Comparison of ENCODE assay signal across 10 cellular contexts in the genomic region with DNA sequence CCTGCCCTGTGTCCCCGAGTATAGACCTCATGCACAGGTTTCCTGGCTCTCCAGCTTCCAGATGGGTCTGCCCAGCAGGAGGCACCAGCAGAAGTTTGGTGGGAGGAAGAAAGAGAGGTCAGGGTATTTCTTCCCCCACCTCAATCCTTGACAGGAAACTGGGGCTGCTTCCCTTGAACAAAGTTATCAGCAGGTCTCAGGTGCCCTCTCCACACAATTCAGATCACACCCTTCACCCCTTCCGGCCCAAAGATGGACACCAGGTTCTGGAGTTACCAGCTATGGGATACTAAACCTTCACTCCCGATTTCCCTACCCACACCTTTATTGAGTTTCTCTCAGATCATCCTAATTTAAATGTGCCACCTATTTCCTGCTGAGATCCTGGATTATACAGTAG. TPM values are rescaled to one million over a fixed set of nuclear protein-coding genes. Genes with fewer than 3 reads are reported as not detected.
DNase-seq lines count a peak whose midpoint lies in the region; ATAC-seq and TF ChIP-seq lines count a peak whose summit lies in the region.
"Had no signal": no experiment of that assay in that cellular context is flagged by ENCODE, and none has a peak within 500 bp of the region (broad histone marks: within the 10 kb centered on the region; RNA-seq: fewer than 3 reads in every experiment).

No MANE protein-coding gene starts in this region.

- H3K9me3 Mint-ChIP-seq in activated CD8-positive, alpha-beta memory T cell treated with anti-CD3 and anti-CD28 coated beads, Interleukin-2, amount 10 ng/mL, durations not matched to agents 7 days and 5 days (ENCODE audit: low read depth) = no peaks in the 10 kb centered on the region
- H3K9me3 Mint-ChIP-seq in activated T-helper 17 cell treated with anti-CD3 and anti-CD28 coated beads, Interleukin-2, amount 50 U/mL, for 72 hours = no peaks in the 10 kb centered on the region

- no peaks in the 10 kb centered on the region for H3K4me1 ChIP-seq in iPS-20b (ENCODE audit: insufficient read depth, low read length)
- peaks cover 68% of the 10 kb centered on the region for H3K4me1 ChIP-seq in suprapubic skin

- ATAC-seq in activated CD8-positive, alpha-beta memory T cell treated with anti-CD3 and anti-CD28 coated beads, Interleukin-2, amount 10 ng/mL, durations not matched to agents 7 days and 5 days = no peak
- ATAC-seq in activated T-helper 17 cell treated with anti-CD3 and anti-CD28 coated beads, Interleukin-2, amount 50 U/mL, for 72 hours (replicated peaks) = no peak
- ATAC-seq in HG03280 (IDR thresholded peaks at IDR 0.05; ENCODE audit: unreplicated experiment) (no peak), GM18520 (IDR thresholded peaks at IDR 0.05; ENCODE audit: unreplicated experiment) (no peak), GM19455 (IDR thresholded peaks at IDR 0.05; ENCODE audit: unreplicated experiment) (no peak)
- ATAC-seq: sciatic nerve had no signal

- H3K4me3 ChIP-seq in iPS-20b (ENCODE audit: low read length) = peak overlapping the region; percentile 98
- peak overlapping the region; percentile 72 for H3K4me3 ChIP-seq in suprapubic skin

- H3K9ac ChIP-seq in iPS-20b (ENCODE audit: low read depth, low read length) = peak overlapping the region; percentile 96

- TF ChIP-seq POLR2A in suprapubic skin (IDR thresholded peaks at IDR 0.05) = no peak

- peak overlapping the region; percentile 99 for H3K27ac Mint-ChIP-seq in activated CD8-positive, alpha-beta memory T cell treated with anti-CD3 and anti-CD28 coated beads, Interleukin-2, amount 10 ng/mL, durations not matched to agents 7 days and 5 days
- H3K27ac Mint-ChIP-seq in activated T-helper 17 cell treated with anti-CD3 and anti-CD28 coated beads, Interleukin-2, amount 50 U/mL, for 72 hours = peak overlapping the region; percentile 99

- H3K9me3 ChIP-seq in iPS-20b (ENCODE audit: insufficient read depth, low read depth, low read length) = no peaks in the 10 kb centered on the region
- no peaks in the 10 kb centered on the region for H3K9me3 ChIP-seq in suprapubic skin

- no peaks in the 10 kb centered on the region for H3K27me3 ChIP-seq in iPS-20b (ENCODE audit: insufficient read depth, low read length)
- H3K27me3 ChIP-seq in suprapubic skin = no peaks in the 10 kb centered on the region

- CTCF ChIA-PET in activated CD8-positive, alpha-beta memory T cell treated with anti-CD3 and anti-CD28 coated beads, Interleukin-2, amount 10 ng/mL, durations not matched to agents 7 days and 5 days (lab: Charles Lee) = interaction anchor here (0.7 to 16.9 kb wide), 7 partner anchors 10 to 533 kb away, joined by 3 to 382 read pairs (median 5); partner anchors contain the start of gene ALKBH2

- no peaks in the 10 kb centered on the region for H3K27me3 Mint-ChIP-seq in activated CD8-positive, alpha-beta memory T cell treated with anti-CD3 and anti-CD28 coated beads, Interleukin-2, amount 10 ng/mL, durations not matched to agents 7 days and 5 days
- no peaks in the 10 kb centered on the region for H3K27me3 Mint-ChIP-seq in activated T-helper 17 cell treated with anti-CD3 and anti-CD28 coated beads, Interleukin-2, amount 50 U/mL, for 72 hours

- TF ChIP-seq EP300 in suprapubic skin (IDR thresholded peaks at IDR 0.05) = no peak

- H3K4me3 Mint-ChIP-seq in activated CD8-positive, alpha-beta memory T cell treated with anti-CD3 and anti-CD28 coated beads, Interleukin-2, amount 10 ng/mL, durations not matched to agents 7 days and 5 days = peak overlapping the region; percentile 97
- H3K4me3 Mint-ChIP-seq in activated T-helper 17 cell treated with anti-CD3 and anti-CD28 coated beads, Interleukin-2, amount 50 U/mL, for 72 hours = peak overlapping the region; percentile 93

- H3K27ac ChIP-seq in iPS-20b (ENCODE audit: low read length) = no peak overlapping the region
- H3K27ac ChIP-seq in suprapubic skin = no peak overlapping the region

- H3K36me3 ChIP-seq in iPS-20b (ENCODE audit: insufficient read depth, low read depth, low read length) (peaks cover 32% of the 10 kb centered on the region), suprapubic skin (peaks cover 4% of the 10 kb centered on the region)

- DNase-seq in activated CD8-positive, alpha-beta memory T cell treated with anti-CD3 and anti-CD28 coated beads, Interleukin-2, amount 10 ng/mL, durations not matched to agents 7 days and 5 days = peak; percentile 45
- DNase-seq in activated CD8-positive, alpha-beta memory T cell treated with anti-CD3 and anti-CD28 coated beads for 24 hours = no peak
- DNase-seq in suprapubic skin (ENCODE audit: low spot score in 2 of 2) = no peak

- H3K36me3 Mint-ChIP-seq in activated CD8-positive, alpha-beta memory T cell treated with anti-CD3 and anti-CD28 coated beads, Interleukin-2, amount 10 ng/mL, durations not matched to agents 7 days and 5 days = peaks cover 37% of the 10 kb centered on the region
- peaks cover 86% of the 10 kb centered on the region for H3K36me3 Mint-ChIP-seq in activated T-helper 17 cell treated with anti-CD3 and anti-CD28 coated beads, Interleukin-2, amount 50 U/mL, for 72 hours (ENCODE audit: low read depth)

- WGBS in suprapubic skin = 58% methylated on average over 3 of the region's 3 CpGs

- TF ChIP-seq CTCF in suprapubic skin (IDR thresholded peaks at IDR 0.05) = no peak

- peaks cover 63% of the 10 kb centered on the region for H3K4me1 Mint-ChIP-seq in activated CD8-positive, alpha-beta memory T cell treated with anti-CD3 and anti-CD28 coated beads, Interleukin-2, amount 10 ng/mL, durations not matched to agents 7 days and 5 days
- H3K4me1 Mint-ChIP-seq in activated T-helper 17 cell treated with anti-CD3 and anti-CD28 coated beads, Interleukin-2, amount 50 U/mL, for 72 hours = peaks cover 22% of the 10 kb centered on the region

RNA-seq across cellular contexts. Expression of gene SART3, which starts 1.2 kb away (rescaled TPM):
- total RNA-seq in activated CD8-positive, alpha-beta memory T cell treated with anti-CD3 and anti-CD28 coated beads, Interleukin-2, amount 10 ng/mL, durations not matched to agents 7 days and 5 days = 10 to 100 TPM; 81.2 to 99.7 TPM
- total RNA-seq in activated T-helper 17 cell treated with anti-CD3 and anti-CD28 coated beads, Interleukin-2, amount 50 U/mL, for 72 hours = 10 to 100 TPM; 85.0 to 98.6 TPM
- total RNA-seq in suprapubic skin = 10 to 100 TPM; 46.1 to 77.0 (median 62.8) TPM

RNA-seq across cellular contexts. Expression of gene ISCU, which starts 2.6 kb away (rescaled TPM):
- total RNA-seq in activated CD8-positive, alpha-beta memory T cell treated with anti-CD3 and anti-CD28 coated beads, Interleukin-2, amount 10 ng/mL, durations not matched to agents 7 days and 5 days = 10 to 100 TPM; 64.2 to 86.9 TPM
- total RNA-seq in activated T-helper 17 cell treated with anti-CD3 and anti-CD28 coated beads, Interleukin-2, amount 50 U/mL, for 72 hours = 10 to 100 TPM; 93.3 to 98.7 TPM
- total RNA-seq in suprapubic skin = 100 to 1,000 TPM; 105 to 148 (median 134) TPM

RNA-seq across cellular contexts. Expression of gene TMEM119, which starts 38.1 kb away (rescaled TPM):
- under 1 TPM; 0.16 to 0.20 TPM for total RNA-seq in activated CD8-positive, alpha-beta memory T cell treated with anti-CD3 and anti-CD28 coated beads, Interleukin-2, amount 10 ng/mL, durations not matched to agents 7 days and 5 days
- under 1 TPM; 0.24 to 0.71 TPM for total RNA-seq in activated T-helper 17 cell treated with anti-CD3 and anti-CD28 coated beads, Interleukin-2, amount 50 U/mL, for 72 hours
- 10 to 100 TPM in 1 of 4 donors, 1 to 10 TPM in 2, under 1 TPM in 1; 0.24 to 10.9 (median 6.3) TPM for total RNA-seq in suprapubic skin
- total RNA-seq: activated CD8-positive, alpha-beta memory T cell treated with anti-CD3 and anti-CD28 coated beads for 36 hours had no signal

RNA-seq across cellular contexts. Expression of gene FICD, which starts 44.7 kb away (rescaled TPM):
- 1 to 10 TPM; 5.8 to 6.1 TPM for total RNA-seq in activated CD8-positive, alpha-beta memory T cell treated with anti-CD3 and anti-CD28 coated beads, Interleukin-2, amount 10 ng/mL, durations not matched to agents 7 days and 5 days
- total RNA-seq in activated T-helper 17 cell treated with anti-CD3 and anti-CD28 coated beads, Interleukin-2, amount 50 U/mL, for 72 hours = 1 to 10 TPM; 2.9 to 3.6 TPM
- total RNA-seq in suprapubic skin = 1 to 10 TPM; 2.3 to 5.7 (median 3.9) TPM
